ENCODE assay signal across 8 cellular contexts in the genomic region with DNA sequence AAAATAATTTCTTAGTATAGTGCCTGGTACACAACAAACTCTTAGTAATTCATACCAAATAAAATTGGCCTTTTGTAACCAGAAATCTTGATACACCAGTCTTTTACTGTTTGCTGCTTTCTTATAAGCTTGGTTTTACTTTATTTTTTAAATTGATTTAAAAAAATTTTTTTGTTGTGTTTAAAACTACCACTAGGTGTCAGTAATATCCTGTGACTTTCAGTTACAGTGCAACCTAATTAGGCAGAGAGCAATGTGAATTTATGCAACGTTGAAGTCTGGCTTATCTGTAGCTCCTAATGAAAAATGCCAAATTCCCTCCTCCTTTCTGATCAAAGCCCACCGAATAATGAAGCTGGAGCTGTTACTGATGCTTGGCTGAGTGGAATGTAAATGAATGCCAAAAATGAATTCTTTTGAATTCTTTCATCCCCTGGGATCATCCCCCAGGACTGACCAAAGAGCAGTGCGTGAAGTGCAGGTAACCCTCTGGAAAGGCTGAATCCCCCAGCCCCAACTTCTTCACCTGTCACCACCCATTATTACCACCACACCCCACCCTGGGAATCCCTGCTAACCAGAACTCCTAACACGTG. TPM values are rescaled to one million over a fixed set of nuclear protein-coding genes. Genes with fewer than 3 reads are reported as not detected.
DNase-seq lines count a peak whose midpoint lies in the region; ATAC-seq and TF ChIP-seq lines count a peak whose summit lies in the region.

No MANE protein-coding gene starts in this region.

- peaks cover 23% of the 10 kb centered on the region for H3K4me1 Mint-ChIP-seq in activated CD8-positive, alpha-beta memory T cell treated with anti-CD3 and anti-CD28 coated beads, Interleukin-2, amount 10 ng/mL, durations not matched to agents 7 days and 5 days

- in situ Hi-C loops in Caki2 (cut with HindIII; ENCODE audit: low pct_unique_long_range_greater_than_20kb, low sequenced_read_pairs) = no loop called here

- H3K36me3 Mint-ChIP-seq in activated CD8-positive, alpha-beta memory T cell treated with anti-CD3 and anti-CD28 coated beads, Interleukin-2, amount 10 ng/mL, durations not matched to agents 7 days and 5 days = peaks cover 7% of the 10 kb centered on the region

- TF ChIP-seq CTCF in OCI-LY7 (conservative IDR thresholded peaks at IDR 0.05; ENCODE audit: low read length) (peak; percentile 89), epithelial cell of proximal tubule (conservative IDR thresholded peaks at IDR 0.05; ENCODE audit: low read depth, low read length) (peak; percentile 58)

- H3K27ac Mint-ChIP-seq in activated CD8-positive, alpha-beta memory T cell treated with anti-CD3 and anti-CD28 coated beads, Interleukin-2, amount 10 ng/mL, durations not matched to agents 7 days and 5 days = no peak overlapping the region

- no peaks in the 10 kb centered on the region for H3K27me3 Mint-ChIP-seq in activated CD8-positive, alpha-beta memory T cell treated with anti-CD3 and anti-CD28 coated beads, Interleukin-2, amount 10 ng/mL, durations not matched to agents 7 days and 5 days

- intact Hi-C loops in OCI-LY7 (cut with micrococcal nuclease; ENCODE audit: unreplicated experiment) = loop anchor here (5.0 to 10.0 kb wide), 5 partner anchors 74 to 604 kb away; no protein-coding TSS in a partner anchor

- POLR2A ChIA-PET in OCI-LY7 (lab: Charles Lee) = interaction anchor here (0.6 kb wide), 1 partner anchor 1008 kb away, joined by 3 read pairs; no protein-coding TSS in a partner anchor

- peaks cover 23% of the 10 kb centered on the region for H3K4me1 ChIP-seq in OCI-LY7 (ENCODE audit: insufficient read depth, low read length, poor library complexity, severe bottlenecking)

- no peak overlapping the region for H3K4me3 Mint-ChIP-seq in activated CD8-positive, alpha-beta memory T cell treated with anti-CD3 and anti-CD28 coated beads, Interleukin-2, amount 10 ng/mL, durations not matched to agents 7 days and 5 days

- H3K4me2 ChIP-seq in OCI-LY7 (ENCODE audit: low read length) = no peak overlapping the region

- peaks cover 33% of the 10 kb centered on the region; the same call in 1 of the 2 replicates for H3K36me3 ChIP-seq in OCI-LY7 (ENCODE audit: insufficient read depth, low read length)

- H4K20me1 ChIP-seq in OCI-LY7 (ENCODE audit: insufficient read depth, low read length) = no peaks in the 10 kb centered on the region

- H3K9me3 ChIP-seq in OCI-LY7 (ENCODE audit: low read length) = no peaks in the 10 kb centered on the region

- H3K4me3 ChIP-seq in OCI-LY7 (ENCODE audit: low read depth, low read length, poor library complexity, severe bottlenecking) = no peak overlapping the region
- H3K4me3 ChIP-seq in epithelial cell of proximal tubule (ENCODE audit: low read depth, low read length) = no peak overlapping the region

- peaks cover 7% of the 10 kb centered on the region; the same call in 1 of the 2 replicates for H3K79me2 ChIP-seq in OCI-LY7 (ENCODE audit: insufficient read depth, low read depth, low read length)

- peak; percentile 43 for DNase-seq in Caki2 (ENCODE audit: low read depth)
- DNase-seq in HuH-7 (ENCODE audit: low spot score) = peak; percentile 24
- DNase-seq in OCI-LY7 (ENCODE audit: low spot score) = peak; percentile 78
- DNase-seq in epithelial cell of proximal tubule (ENCODE audit: low read depth) = no peak
- peak; percentile 64 for DNase-seq in pons (ENCODE audit: low spot score)
- no peak for DNase-seq in activated CD8-positive, alpha-beta memory T cell treated with anti-CD3 and anti-CD28 coated beads, Interleukin-2, amount 10 ng/mL, durations not matched to agents 7 days and 5 days

- H2AFZ ChIP-seq in OCI-LY7 (ENCODE audit: low read length) = no peak overlapping the region

- no TSS peak for BruUV-seq in OCI-LY7 (replicated peaks; lab: Mats Ljungman, UMichigan)

- no peaks in the 10 kb centered on the region for H3K9me3 Mint-ChIP-seq in activated CD8-positive, alpha-beta memory T cell treated with anti-CD3 and anti-CD28 coated beads, Interleukin-2, amount 10 ng/mL, durations not matched to agents 7 days and 5 days (ENCODE audit: low read depth)

- ATAC-seq in HG03354 (IDR thresholded peaks at IDR 0.05; ENCODE audit: poor library complexity, severe bottlenecking, unreplicated experiment) (no peak), HG03457 (IDR thresholded peaks at IDR 0.05; ENCODE audit: unreplicated experiment) (no peak)
- ATAC-seq in activated CD8-positive, alpha-beta memory T cell treated with anti-CD3 and anti-CD28 coated beads, Interleukin-2, amount 10 ng/mL, durations not matched to agents 7 days and 5 days = no peak

- no peaks in the 10 kb centered on the region for H3K9me2 ChIP-seq in OCI-LY7 (ENCODE audit: insufficient read depth, low read length)

- no peak overlapping the region for H3K27ac ChIP-seq in OCI-LY7 (ENCODE audit: low read depth, low read length, poor library complexity, severe bottlenecking)

- CTCF ChIA-PET in OCI-LY7 (lab: Charles Lee; ENCODE audit: unreplicated experiment) = no interaction called here
- CTCF ChIA-PET in activated CD8-positive, alpha-beta memory T cell treated with anti-CD3 and anti-CD28 coated beads, Interleukin-2, amount 10 ng/mL, durations not matched to agents 7 days and 5 days (lab: Charles Lee) = interaction anchor here (0.7 to 3.7 kb wide), 17 partner anchors 8 to 706 kb away, joined by 3 to 33 read pairs (median 4); partner anchors contain the start of gene PARN

RNA-seq across cellular contexts. Expression of gene ERCC4, which starts 3.8 kb away (rescaled TPM):
- total RNA-seq in Caki2 (2014; rRNA removed; shearing (Covaris generic); ENCODE audit: low replicate concordance) = 3.7 and 4.9 TPM in 2 replicates
- total RNA-seq in OCI-LY7 (2014; rRNA removed; shearing (Covaris generic)) = 7.3 TPM in 2 replicates
- total RNA-seq in OCI-LY7 (2022) = 20.8 and 21.6 TPM in 2 replicates
- 6.5 and 14.2 TPM in 2 replicates for total RNA-seq in epithelial cell of proximal tubule
- 10 to 100 TPM; 12.6 to 13.1 TPM for total RNA-seq in activated CD8-positive, alpha-beta memory T cell treated with anti-CD3 and anti-CD28 coated beads, Interleukin-2, amount 10 ng/mL, durations not matched to agents 7 days and 5 days

Comparison
In these comparisons a context has a peak if more than half of its experiments do, and no peak if none do; other contexts are left out.
1. DNase-seq: peak in Caki2 (single experiment), HuH-7 (single experiment), OCI-LY7 (single experiment) and pons (single experiment); none in epithelial cell of proximal tubule (single experiment) and activated CD8-positive, alpha-beta memory T cell treated with anti-CD3 and anti-CD28 coated beads, Interleukin-2, amount 10 ng/mL, durations not matched to agents 7 days and 5 days (single experiment).